ENCODE assay signal across 2 cellular contexts in genomic region chr10:114352653-114353298, GRCh38.
TF ChIP-seq lines count a peak whose summit lies in the region.

No MANE protein-coding gene starts in this region.

TF ChIP-seq in SK-N-SH, 30 proteins besides CTCF, POLR2A, EP300 and RAD21 (continued from another document):
- no peak for TF ChIP-seq GATA2 (CRISPR knock-in tag; IDR thresholded peaks at IDR 0.05)

TF ChIP-seq in SK-N-SH treated with all-trans-retinoic acid at 6 μM for 48 hours, 23 proteins besides CTCF, POLR2A, EP300 and RAD21 (continued from another document):
- TF ChIP-seq CSRNP3 (CRISPR knock-in tag; IDR thresholded peaks at IDR 0.05) (no peak), ZFP30 (CRISPR knock-in tag; IDR thresholded peaks at IDR 0.05) (no peak), ISL1 (CRISPR knock-in tag; IDR thresholded peaks at IDR 0.05) (no peak), POU6F1 (CRISPR knock-in tag; IDR thresholded peaks at IDR 0.05; ENCODE audit: borderline replicate concordance, low read depth) (no peak), SNAI2 (CRISPR knock-in tag; IDR thresholded peaks at IDR 0.05) (no peak), OSR1 (CRISPR knock-in tag; IDR thresholded peaks at IDR 0.05) (no peak), ZC3H10 (CRISPR knock-in tag; IDR thresholded peaks at IDR 0.05) (no peak), TSHZ2 (CRISPR knock-in tag; IDR thresholded peaks at IDR 0.05) (no peak), ZNF70 (CRISPR knock-in tag; IDR thresholded peaks at IDR 0.05) (no peak), BACH2 (CRISPR knock-in tag; IDR thresholded peaks at IDR 0.05; ENCODE audit: borderline replicate concordance) (no peak), TOX (CRISPR knock-in tag; IDR thresholded peaks at IDR 0.05; ENCODE audit: borderline replicate concordance) (no peak), ZFP3 (CRISPR knock-in tag; IDR thresholded peaks at IDR 0.05) (no peak), GLIS3 (CRISPR knock-in tag; IDR thresholded peaks at IDR 0.05) (no peak), PATZ1 (CRISPR knock-in tag; IDR thresholded peaks at IDR 0.05; ENCODE audit: borderline replicate concordance) (no peak), ARNTL (CRISPR knock-in tag; IDR thresholded peaks at IDR 0.05; ENCODE audit: borderline replicate concordance, low read depth) (no peak), ESRRG (CRISPR knock-in tag; IDR thresholded peaks at IDR 0.05) (no peak)
